1 cellular context compared by ENCODE assay signal in the genomic region with DNA sequence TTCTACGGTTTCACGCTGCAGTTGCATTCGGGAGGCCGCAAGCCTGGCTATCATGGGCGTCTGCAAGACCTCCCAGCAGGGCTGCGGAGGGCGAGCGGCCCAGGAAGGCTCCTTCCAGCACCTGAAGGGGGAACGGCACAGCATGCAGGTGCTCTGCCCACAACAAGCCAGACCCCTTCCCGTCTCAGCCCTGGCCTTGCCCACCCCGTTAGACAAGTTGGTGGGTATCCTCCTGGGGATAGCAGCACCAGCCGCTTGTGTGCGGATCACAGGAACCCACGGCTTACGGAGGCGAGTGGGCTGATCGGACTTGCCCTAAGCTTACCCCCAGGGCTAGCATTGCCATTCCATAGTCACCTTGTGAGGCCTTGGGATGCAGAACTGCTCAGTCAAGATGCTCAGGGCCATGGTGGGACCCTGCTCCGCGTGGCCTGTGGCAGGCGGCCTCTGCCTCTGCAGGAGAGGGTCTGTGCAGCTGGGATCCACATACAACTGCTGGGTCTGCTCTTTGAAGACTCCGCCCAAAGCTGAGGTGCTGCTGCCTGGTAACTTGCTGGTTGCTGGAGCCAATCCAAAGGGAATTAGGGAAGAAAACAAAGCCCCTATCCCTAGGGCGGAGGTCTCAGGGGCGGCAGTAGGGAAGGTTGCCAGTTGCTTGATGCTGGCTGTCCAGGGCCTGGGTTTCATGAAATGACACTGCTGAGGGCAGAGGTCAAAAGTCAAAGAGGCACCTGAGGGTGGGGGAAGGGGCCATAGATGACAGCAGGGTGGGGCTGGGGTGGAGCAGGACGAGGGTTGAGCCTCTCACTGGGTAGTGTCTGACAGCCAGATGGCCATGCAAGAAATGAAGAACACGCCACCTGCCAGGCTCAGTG.
TF ChIP-seq lines count a peak whose summit lies in the region.

No MANE protein-coding gene starts in this region.

TF ChIP-seq in IMR-90, 13 proteins besides CTCF, POLR2A, EP300 and RAD21:
- no peak for TF ChIP-seq CHD1 (IDR thresholded peaks at IDR 0.05; ENCODE audit: low read depth, low read length)
- no peak for TF ChIP-seq MAFK (IDR thresholded peaks at IDR 0.05; ENCODE audit: low read depth, low read length)
- TF ChIP-seq RFX5 (IDR thresholded peaks at IDR 0.05; ENCODE audit: low read depth, low read length), result no peak
- TF ChIP-seq BHLHE40 (IDR thresholded peaks at IDR 0.05; ENCODE audit: low read depth, low read length), result no peak
- no peak for TF ChIP-seq NFE2L2 (IDR thresholded peaks at IDR 0.05; ENCODE audit: low read depth, low read length)
- TF ChIP-seq RCOR1 (IDR thresholded peaks at IDR 0.05; ENCODE audit: insufficient replicate concordance, low read length), result no peak
- TF ChIP-seq FOS (IDR thresholded peaks at IDR 0.05; ENCODE audit: low read depth, low read length), result no peak
- no peak for TF ChIP-seq SMC3 (IDR thresholded peaks at IDR 0.05; ENCODE audit: low read depth, low read length)
- no peak for TF ChIP-seq CEBPB (IDR thresholded peaks at IDR 0.05; ENCODE audit: low read depth, low read length)
- TF ChIP-seq, protein P1, sequence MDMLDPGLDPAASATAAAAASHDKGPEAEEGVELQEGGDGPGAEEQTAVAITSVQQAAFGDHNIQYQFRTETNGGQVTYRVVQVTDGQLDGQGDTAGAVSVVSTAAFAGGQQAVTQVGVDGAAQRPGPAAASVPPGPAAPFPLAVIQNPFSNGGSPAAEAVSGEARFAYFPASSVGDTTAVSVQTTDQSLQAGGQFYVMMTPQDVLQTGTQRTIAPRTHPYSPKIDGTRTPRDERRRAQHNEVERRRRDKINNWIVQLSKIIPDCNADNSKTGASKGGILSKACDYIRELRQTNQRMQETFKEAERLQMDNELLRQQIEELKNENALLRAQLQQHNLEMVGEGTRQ (IDR thresholded peaks at IDR 0.05; ENCODE audit: low read depth, low read length), result no peak
- TF ChIP-seq MAZ (IDR thresholded peaks at IDR 0.05; ENCODE audit: borderline replicate concordance, low read depth, low read length), result no peak
- TF ChIP-seq MXI1 (IDR thresholded peaks at IDR 0.05; ENCODE audit: borderline replicate concordance, low read depth, low read length), result no peak
- TF ChIP-seq, protein P2, sequence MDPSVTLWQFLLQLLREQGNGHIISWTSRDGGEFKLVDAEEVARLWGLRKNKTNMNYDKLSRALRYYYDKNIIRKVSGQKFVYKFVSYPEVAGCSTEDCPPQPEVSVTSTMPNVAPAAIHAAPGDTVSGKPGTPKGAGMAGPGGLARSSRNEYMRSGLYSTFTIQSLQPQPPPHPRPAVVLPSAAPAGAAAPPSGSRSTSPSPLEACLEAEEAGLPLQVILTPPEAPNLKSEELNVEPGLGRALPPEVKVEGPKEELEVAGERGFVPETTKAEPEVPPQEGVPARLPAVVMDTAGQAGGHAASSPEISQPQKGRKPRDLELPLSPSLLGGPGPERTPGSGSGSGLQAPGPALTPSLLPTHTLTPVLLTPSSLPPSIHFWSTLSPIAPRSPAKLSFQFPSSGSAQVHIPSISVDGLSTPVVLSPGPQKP (IDR thresholded peaks at IDR 0.05; ENCODE audit: borderline replicate concordance, low read depth, low read length), result no peak
